In genomic region chr6:20352346-20352745, GRCh38 we compare ENCODE assay signal across 17 cellular contexts.
"Had no signal": no experiment of that assay in that cellular context is flagged by ENCODE, and none has a peak within 500 bp of the region (broad histone marks: within the 10 kb centered on the region; RNA-seq: fewer than 3 reads in every experiment).

No MANE protein-coding gene starts in this region.

- H3K4me1 Mint-ChIP-seq: neural crest cell had no signal

- H3K27ac ChIP-seq: cardiac muscle cell, esophagus squamous epithelium had no signal

- H3K9ac ChIP-seq: SK-N-SH had no signal

- H3K4me2 ChIP-seq: SK-N-SH had no signal

- H3K4me3 Mint-ChIP-seq: activated CD4-positive, alpha-beta T cell treated with anti-CD3 and anti-CD28 coated beads, Interleukin-2, amount 10 ng/mL, durations not matched to agents 7 days and 5 days; immature natural killer cell; neural crest cell had no signal

- H3K27me3 Mint-ChIP-seq: activated CD4-positive, alpha-beta T cell treated with anti-CD3 and anti-CD28 coated beads, Interleukin-2, amount 10 ng/mL, durations not matched to agents 7 days and 5 days had no signal

- H3K27ac Mint-ChIP-seq: activated CD4-positive, alpha-beta T cell treated with anti-CD3 and anti-CD28 coated beads, Interleukin-2, amount 10 ng/mL, durations not matched to agents 7 days and 5 days; activated naive CD4-positive, alpha-beta T cell treated with anti-CD3 and anti-CD28 coated beads, Interleukin-2, amount 50 U/mL, for 72 hours; immature natural killer cell had no signal

- H3K36me3 ChIP-seq: cardiac muscle cell, esophagus squamous epithelium had no signal

- H3K27me3 ChIP-seq: cardiac muscle cell, esophagus squamous epithelium had no signal

- DNase-seq: activated CD4-positive, alpha-beta T cell treated with anti-CD3 and anti-CD28 coated beads, Interleukin-2, amount 10 ng/mL, durations not matched to agents 7 days and 5 days; activated CD4-positive, CD25-positive, alpha-beta regulatory T cell; activated effector memory CD4-positive, alpha-beta T cell treated with anti-CD3 and anti-CD28 coated beads, Interleukin-2, amount 50 U/mL, for 16 hours; amygdala; dermis blood vessel endothelial cell; effector memory CD4-positive, alpha-beta T cell; esophagus squamous epithelium; immature natural killer cell; left ventricle myocardium superior; retina; SK-N-SH; stimulated activated CD4-positive, alpha-beta T cell treated with anti-CD3 and anti-CD28 coated beads, Interleukin-12 subunit alpha, Interleukin-12 subunit beta, amount 100 ng/mL, for 4 hours; stimulated activated CD4-positive, alpha-beta T cell treated with anti-CD3 and anti-CD28 coated beads, Interleukin-2, amount 100 ng/mL, for 24 hours; T-helper 9 cell had no signal

- H3K9me3 ChIP-seq: SK-N-SH had no signal

- ATAC-seq: activated naive CD4-positive, alpha-beta T cell treated with anti-CD3 and anti-CD28 coated beads, Interleukin-2, amount 50 U/mL, for 72 hours; left ventricle myocardium superior had no signal

- H3K4me3 ChIP-seq: cardiac muscle cell, esophagus squamous epithelium had no signal

- H3K4me1 ChIP-seq: esophagus squamous epithelium had no signal
